Comparison of ENCODE assay signal across 1 cellular context in the genomic region with DNA sequence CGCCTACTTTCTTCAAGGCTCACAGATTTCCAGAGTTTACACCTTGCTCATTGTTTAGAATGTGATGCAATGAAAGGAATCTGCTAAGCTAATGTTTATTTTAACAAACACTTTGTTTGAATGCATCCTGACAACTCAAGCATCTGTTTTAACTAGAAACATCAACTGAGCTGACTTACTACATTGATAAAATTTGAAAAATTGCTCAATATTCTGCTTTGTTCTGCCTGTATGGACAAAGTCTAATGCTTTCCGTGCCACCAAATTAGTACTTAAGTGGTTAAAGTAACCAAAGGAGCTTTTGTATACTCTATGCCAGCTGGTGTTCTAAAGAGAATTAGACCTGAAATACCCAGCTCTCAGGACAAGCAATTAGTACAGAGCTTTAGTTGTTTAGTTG.
TF ChIP-seq lines count a peak whose summit lies in the region.

No MANE protein-coding gene starts in this region.

TF ChIP-seq in HepG2, 621 proteins besides CTCF, POLR2A, EP300 and RAD21 (continues in another document):
- TF ChIP-seq, protein P1, sequence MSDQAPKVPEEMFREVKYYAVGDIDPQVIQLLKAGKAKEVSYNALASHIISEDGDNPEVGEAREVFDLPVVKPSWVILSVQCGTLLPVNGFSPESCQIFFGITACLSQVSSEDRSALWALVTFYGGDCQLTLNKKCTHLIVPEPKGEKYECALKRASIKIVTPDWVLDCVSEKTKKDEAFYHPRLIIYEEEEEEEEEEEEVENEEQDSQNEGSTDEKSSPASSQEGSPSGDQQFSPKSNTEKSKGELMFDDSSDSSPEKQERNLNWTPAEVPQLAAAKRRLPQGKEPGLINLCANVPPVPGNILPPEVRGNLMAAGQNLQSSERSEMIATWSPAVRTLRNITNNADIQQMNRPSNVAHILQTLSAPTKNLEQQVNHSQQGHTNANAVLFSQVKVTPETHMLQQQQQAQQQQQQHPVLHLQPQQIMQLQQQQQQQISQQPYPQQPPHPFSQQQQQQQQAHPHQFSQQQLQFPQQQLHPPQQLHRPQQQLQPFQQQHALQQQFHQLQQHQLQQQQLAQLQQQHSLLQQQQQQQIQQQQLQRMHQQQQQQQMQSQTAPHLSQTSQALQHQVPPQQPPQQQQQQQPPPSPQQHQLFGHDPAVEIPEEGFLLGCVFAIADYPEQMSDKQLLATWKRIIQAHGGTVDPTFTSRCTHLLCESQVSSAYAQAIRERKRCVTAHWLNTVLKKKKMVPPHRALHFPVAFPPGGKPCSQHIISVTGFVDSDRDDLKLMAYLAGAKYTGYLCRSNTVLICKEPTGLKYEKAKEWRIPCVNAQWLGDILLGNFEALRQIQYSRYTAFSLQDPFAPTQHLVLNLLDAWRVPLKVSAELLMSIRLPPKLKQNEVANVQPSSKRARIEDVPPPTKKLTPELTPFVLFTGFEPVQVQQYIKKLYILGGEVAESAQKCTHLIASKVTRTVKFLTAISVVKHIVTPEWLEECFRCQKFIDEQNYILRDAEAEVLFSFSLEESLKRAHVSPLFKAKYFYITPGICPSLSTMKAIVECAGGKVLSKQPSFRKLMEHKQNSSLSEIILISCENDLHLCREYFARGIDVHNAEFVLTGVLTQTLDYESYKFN (CRISPR knock-in tag; conservative IDR thresholded peaks at IDR 0.05): peak; percentile 59
- TF ChIP-seq HMG20A (CRISPR knock-in tag; IDR thresholded peaks at IDR 0.05; ENCODE audit: borderline replicate concordance) (peak; percentile 68; the same call in 1 of the 2 replicates), FOXJ3 (CRISPR knock-in tag; IDR thresholded peaks at IDR 0.05; ENCODE audit: borderline replicate concordance) (peak; percentile 62; the same call in 1 of the 2 replicates), ZFP82 (CRISPR knock-in tag; IDR thresholded peaks at IDR 0.05; ENCODE audit: borderline replicate concordance) (no peak), POLR2AphosphoS5 (IDR thresholded peaks at IDR 0.05; ENCODE audit: low read depth, low read length) (no peak), ZNF235 (CRISPR knock-in tag; IDR thresholded peaks at IDR 0.05; ENCODE audit: borderline replicate concordance) (no peak), MED8 (CRISPR knock-in tag; IDR thresholded peaks at IDR 0.05; ENCODE audit: insufficient replicate concordance) (no peak), CENPT (CRISPR knock-in tag; IDR thresholded peaks at IDR 0.05; ENCODE audit: low read depth) (no peak), TBX2 (CRISPR knock-in tag; IDR thresholded peaks at IDR 0.05; ENCODE audit: borderline replicate concordance) (peak; percentile 20; the same call in 1 of the 2 replicates), TEAD3 (CRISPR knock-in tag; optimal IDR thresholded peaks at IDR 0.05; ENCODE audit: borderline replicate concordance) (peak; percentile 31), BRD4 (CRISPR knock-in tag; IDR thresholded peaks at IDR 0.05) (no peak), GATAD2A (CRISPR knock-in tag; IDR thresholded peaks at IDR 0.05) (peak; percentile 90), ZNF343 (CRISPR knock-in tag; IDR thresholded peaks at IDR 0.05) (no peak), ARNT (IDR thresholded peaks at IDR 0.05) (no peak), ZNF431 (CRISPR knock-in tag; IDR thresholded peaks at IDR 0.05; ENCODE audit: borderline replicate concordance, low read depth) (no peak), RFX3 (CRISPR knock-in tag; IDR thresholded peaks at IDR 0.05) (no peak), ISX (CRISPR knock-in tag; conservative IDR thresholded peaks at IDR 0.05) (no peak), SAP130 (CRISPR knock-in tag; IDR thresholded peaks at IDR 0.05; ENCODE audit: low read depth) (peak; percentile 44; the same call in 1 of the 2 replicates), NFKBIZ (CRISPR knock-in tag; IDR thresholded peaks at IDR 0.05) (no peak), NCOA2 (CRISPR knock-in tag; IDR thresholded peaks at IDR 0.05) (peak; percentile 87), CEBPB (IDR thresholded peaks at IDR 0.05; ENCODE audit: borderline replicate concordance, low read depth, low read length) (peak; percentile 86), SIX4 (CRISPR knock-in tag; IDR thresholded peaks at IDR 0.05) (no peak), BCL6 (CRISPR knock-in tag; IDR thresholded peaks at IDR 0.05) (peak; percentile 65; the same call in 1 of the 2 replicates), HNF4A (CRISPR knock-in tag; IDR thresholded peaks at IDR 0.05) (peak; percentile 49), CREM (IDR thresholded peaks at IDR 0.05) (peak; percentile 64; the same call in 1 of the 2 replicates), CREM (CRISPR knock-in tag; IDR thresholded peaks at IDR 0.05) (no peak), RARA (CRISPR knock-in tag; IDR thresholded peaks at IDR 0.05) (peak; percentile 44), NFKB2 (CRISPR knock-in tag; IDR thresholded peaks at IDR 0.05; ENCODE audit: borderline replicate concordance) (no peak), PRMT3 (CRISPR knock-in tag; IDR thresholded peaks at IDR 0.05; ENCODE audit: borderline replicate concordance, low read depth) (no peak), SKI (IDR thresholded peaks at IDR 0.05; ENCODE audit: partially characterized antibody) (no peak), NCOA1 (CRISPR knock-in tag; IDR thresholded peaks at IDR 0.05) (no peak), ZNF124 (CRISPR knock-in tag; IDR thresholded peaks at IDR 0.05) (no peak), NPAS2 (CRISPR knock-in tag; IDR thresholded peaks at IDR 0.05; ENCODE audit: borderline replicate concordance) (no peak), NCOR1 (IDR thresholded peaks at IDR 0.05; ENCODE audit: borderline replicate concordance, low read length) (peak; percentile 74; the same call in 1 of the 2 replicates)
- TF ChIP-seq, protein P2, sequence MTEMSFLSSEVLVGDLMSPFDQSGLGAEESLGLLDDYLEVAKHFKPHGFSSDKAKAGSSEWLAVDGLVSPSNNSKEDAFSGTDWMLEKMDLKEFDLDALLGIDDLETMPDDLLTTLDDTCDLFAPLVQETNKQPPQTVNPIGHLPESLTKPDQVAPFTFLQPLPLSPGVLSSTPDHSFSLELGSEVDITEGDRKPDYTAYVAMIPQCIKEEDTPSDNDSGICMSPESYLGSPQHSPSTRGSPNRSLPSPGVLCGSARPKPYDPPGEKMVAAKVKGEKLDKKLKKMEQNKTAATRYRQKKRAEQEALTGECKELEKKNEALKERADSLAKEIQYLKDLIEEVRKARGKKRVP (CRISPR knock-in tag; IDR thresholded peaks at IDR 0.05): peak in 1 of 2 experiments; percentile 89; a peak in 2 of 4 replicates
- TF ChIP-seq, protein P3, sequence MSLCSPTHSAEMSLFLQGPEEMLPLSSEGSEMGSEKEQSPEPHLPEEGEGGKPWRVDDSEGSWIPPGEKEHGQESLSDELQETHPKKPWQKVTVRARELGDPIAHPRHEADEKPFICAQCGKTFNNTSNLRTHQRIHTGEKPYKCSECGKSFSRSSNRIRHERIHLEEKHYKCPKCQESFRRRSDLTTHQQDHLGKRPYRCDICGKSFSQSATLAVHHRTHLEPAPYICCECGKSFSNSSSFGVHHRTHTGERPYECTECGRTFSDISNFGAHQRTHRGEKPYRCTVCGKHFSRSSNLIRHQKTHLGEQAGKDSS (CRISPR knock-in tag; IDR thresholded peaks at IDR 0.05; ENCODE audit: borderline replicate concordance, low read depth): no peak
- TF ChIP-seq, protein P4, sequence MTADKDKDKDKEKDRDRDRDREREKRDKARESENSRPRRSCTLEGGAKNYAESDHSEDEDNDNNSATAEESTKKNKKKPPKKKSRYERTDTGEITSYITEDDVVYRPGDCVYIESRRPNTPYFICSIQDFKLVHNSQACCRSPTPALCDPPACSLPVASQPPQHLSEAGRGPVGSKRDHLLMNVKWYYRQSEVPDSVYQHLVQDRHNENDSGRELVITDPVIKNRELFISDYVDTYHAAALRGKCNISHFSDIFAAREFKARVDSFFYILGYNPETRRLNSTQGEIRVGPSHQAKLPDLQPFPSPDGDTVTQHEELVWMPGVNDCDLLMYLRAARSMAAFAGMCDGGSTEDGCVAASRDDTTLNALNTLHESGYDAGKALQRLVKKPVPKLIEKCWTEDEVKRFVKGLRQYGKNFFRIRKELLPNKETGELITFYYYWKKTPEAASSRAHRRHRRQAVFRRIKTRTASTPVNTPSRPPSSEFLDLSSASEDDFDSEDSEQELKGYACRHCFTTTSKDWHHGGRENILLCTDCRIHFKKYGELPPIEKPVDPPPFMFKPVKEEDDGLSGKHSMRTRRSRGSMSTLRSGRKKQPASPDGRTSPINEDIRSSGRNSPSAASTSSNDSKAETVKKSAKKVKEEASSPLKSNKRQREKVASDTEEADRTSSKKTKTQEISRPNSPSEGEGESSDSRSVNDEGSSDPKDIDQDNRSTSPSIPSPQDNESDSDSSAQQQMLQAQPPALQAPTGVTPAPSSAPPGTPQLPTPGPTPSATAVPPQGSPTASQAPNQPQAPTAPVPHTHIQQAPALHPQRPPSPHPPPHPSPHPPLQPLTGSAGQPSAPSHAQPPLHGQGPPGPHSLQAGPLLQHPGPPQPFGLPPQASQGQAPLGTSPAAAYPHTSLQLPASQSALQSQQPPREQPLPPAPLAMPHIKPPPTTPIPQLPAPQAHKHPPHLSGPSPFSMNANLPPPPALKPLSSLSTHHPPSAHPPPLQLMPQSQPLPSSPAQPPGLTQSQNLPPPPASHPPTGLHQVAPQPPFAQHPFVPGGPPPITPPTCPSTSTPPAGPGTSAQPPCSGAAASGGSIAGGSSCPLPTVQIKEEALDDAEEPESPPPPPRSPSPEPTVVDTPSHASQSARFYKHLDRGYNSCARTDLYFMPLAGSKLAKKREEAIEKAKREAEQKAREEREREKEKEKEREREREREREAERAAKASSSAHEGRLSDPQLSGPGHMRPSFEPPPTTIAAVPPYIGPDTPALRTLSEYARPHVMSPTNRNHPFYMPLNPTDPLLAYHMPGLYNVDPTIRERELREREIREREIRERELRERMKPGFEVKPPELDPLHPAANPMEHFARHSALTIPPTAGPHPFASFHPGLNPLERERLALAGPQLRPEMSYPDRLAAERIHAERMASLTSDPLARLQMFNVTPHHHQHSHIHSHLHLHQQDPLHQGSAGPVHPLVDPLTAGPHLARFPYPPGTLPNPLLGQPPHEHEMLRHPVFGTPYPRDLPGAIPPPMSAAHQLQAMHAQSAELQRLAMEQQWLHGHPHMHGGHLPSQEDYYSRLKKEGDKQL (CRISPR knock-in tag; IDR thresholded peaks at IDR 0.05; ENCODE audit: low read depth): no peak
- TF ChIP-seq, protein P5, sequence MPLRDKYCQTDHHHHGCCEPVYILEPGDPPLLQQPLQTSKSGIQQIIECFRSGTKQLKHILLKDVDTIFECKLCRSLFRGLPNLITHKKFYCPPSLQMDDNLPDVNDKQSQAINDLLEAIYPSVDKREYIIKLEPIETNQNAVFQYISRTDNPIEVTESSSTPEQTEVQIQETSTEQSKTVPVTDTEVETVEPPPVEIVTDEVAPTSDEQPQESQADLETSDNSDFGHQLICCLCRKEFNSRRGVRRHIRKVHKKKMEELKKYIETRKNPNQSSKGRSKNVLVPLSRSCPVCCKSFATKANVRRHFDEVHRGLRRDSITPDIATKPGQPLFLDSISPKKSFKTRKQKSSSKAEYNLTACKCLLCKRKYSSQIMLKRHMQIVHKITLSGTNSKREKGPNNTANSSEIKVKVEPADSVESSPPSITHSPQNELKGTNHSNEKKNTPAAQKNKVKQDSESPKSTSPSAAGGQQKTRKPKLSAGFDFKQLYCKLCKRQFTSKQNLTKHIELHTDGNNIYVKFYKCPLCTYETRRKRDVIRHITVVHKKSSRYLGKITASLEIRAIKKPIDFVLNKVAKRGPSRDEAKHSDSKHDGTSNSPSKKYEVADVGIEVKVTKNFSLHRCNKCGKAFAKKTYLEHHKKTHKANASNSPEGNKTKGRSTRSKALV (CRISPR knock-in tag; IDR thresholded peaks at IDR 0.05): 0 out of 2 replicates have a peak, but pooled peaks have one; percentile 30
- TF ChIP-seq, protein P6, sequence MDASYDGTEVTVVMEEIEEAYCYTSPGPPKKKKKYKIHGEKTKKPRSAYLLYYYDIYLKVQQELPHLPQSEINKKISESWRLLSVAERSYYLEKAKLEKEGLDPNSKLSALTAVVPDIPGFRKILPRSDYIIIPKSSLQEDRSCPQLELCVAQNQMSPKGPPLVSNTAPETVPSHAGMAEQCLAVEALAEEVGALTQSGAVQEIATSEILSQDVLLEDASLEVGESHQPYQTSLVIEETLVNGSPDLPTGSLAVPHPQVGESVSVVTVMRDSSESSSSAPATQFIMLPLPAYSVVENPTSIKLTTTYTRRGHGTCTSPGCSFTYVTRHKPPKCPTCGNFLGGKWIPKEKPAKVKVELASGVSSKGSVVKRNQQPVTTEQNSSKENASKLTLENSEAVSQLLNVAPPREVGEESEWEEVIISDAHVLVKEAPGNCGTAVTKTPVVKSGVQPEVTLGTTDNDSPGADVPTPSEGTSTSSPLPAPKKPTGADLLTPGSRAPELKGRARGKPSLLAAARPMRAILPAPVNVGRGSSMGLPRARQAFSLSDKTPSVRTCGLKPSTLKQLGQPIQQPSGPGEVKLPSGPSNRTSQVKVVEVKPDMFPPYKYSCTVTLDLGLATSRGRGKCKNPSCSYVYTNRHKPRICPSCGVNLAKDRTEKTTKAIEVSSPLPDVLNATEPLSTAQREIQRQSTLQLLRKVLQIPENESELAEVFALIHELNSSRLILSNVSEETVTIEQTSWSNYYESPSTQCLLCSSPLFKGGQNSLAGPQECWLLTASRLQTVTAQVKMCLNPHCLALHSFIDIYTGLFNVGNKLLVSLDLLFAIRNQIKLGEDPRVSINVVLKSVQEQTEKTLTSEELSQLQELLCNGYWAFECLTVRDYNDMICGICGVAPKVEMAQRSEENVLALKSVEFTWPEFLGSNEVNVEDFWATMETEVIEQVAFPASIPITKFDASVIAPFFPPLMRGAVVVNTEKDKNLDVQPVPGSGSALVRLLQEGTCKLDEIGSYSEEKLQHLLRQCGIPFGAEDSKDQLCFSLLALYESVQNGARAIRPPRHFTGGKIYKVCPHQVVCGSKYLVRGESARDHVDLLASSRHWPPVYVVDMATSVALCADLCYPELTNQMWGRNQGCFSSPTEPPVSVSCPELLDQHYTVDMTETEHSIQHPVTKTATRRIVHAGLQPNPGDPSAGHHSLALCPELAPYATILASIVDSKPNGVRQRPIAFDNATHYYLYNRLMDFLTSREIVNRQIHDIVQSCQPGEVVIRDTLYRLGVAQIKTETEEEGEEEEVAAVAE (CRISPR knock-in tag; IDR thresholded peaks at IDR 0.05; ENCODE audit: borderline replicate concordance): no peak
- TF ChIP-seq, protein P7, sequence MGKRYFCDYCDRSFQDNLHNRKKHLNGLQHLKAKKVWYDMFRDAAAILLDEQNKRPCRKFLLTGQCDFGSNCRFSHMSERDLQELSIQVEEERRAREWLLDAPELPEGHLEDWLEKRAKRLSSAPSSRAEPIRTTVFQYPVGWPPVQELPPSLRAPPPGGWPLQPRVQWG (CRISPR knock-in tag; IDR thresholded peaks at IDR 0.05; ENCODE audit: borderline replicate concordance, low read depth): no peak
- TF ChIP-seq, protein P8, sequence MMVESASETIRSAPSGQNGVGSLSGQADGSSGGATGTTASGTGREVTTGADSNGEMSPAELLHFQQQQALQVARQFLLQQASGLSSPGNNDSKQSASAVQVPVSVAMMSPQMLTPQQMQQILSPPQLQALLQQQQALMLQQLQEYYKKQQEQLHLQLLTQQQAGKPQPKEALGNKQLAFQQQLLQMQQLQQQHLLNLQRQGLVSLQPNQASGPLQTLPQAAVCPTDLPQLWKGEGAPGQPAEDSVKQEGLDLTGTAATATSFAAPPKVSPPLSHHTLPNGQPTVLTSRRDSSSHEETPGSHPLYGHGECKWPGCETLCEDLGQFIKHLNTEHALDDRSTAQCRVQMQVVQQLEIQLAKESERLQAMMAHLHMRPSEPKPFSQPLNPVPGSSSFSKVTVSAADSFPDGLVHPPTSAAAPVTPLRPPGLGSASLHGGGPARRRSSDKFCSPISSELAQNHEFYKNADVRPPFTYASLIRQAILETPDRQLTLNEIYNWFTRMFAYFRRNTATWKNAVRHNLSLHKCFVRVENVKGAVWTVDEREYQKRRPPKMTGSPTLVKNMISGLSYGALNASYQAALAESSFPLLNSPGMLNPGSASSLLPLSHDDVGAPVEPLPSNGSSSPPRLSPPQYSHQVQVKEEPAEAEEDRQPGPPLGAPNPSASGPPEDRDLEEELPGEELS (CRISPR knock-in tag; IDR thresholded peaks at IDR 0.05): peak; percentile 92
